ENCODE assay signal across 2 cellular contexts in genomic region chr10:42963302-42963701, GRCh38.
TF ChIP-seq lines count a peak whose summit lies in the region.

No MANE protein-coding gene starts in this region.

TF ChIP-seq in GM23338, 12 proteins besides CTCF, POLR2A, EP300 and RAD21 (continued from another document):
- no peak for TF ChIP-seq REST (IDR thresholded peaks at IDR 0.05; ENCODE audit: unreplicated experiment)
- TF ChIP-seq NANOG (IDR thresholded peaks at IDR 0.05; ENCODE audit: borderline replicate concordance), result no peak
- no peak for TF ChIP-seq JUNB (IDR thresholded peaks at IDR 0.05; ENCODE audit: unreplicated experiment)
- no peak for TF ChIP-seq CREB1 (CRISPR knock-in tag; IDR thresholded peaks at IDR 0.05; ENCODE audit: low read depth)
- TF ChIP-seq, protein P1, sequence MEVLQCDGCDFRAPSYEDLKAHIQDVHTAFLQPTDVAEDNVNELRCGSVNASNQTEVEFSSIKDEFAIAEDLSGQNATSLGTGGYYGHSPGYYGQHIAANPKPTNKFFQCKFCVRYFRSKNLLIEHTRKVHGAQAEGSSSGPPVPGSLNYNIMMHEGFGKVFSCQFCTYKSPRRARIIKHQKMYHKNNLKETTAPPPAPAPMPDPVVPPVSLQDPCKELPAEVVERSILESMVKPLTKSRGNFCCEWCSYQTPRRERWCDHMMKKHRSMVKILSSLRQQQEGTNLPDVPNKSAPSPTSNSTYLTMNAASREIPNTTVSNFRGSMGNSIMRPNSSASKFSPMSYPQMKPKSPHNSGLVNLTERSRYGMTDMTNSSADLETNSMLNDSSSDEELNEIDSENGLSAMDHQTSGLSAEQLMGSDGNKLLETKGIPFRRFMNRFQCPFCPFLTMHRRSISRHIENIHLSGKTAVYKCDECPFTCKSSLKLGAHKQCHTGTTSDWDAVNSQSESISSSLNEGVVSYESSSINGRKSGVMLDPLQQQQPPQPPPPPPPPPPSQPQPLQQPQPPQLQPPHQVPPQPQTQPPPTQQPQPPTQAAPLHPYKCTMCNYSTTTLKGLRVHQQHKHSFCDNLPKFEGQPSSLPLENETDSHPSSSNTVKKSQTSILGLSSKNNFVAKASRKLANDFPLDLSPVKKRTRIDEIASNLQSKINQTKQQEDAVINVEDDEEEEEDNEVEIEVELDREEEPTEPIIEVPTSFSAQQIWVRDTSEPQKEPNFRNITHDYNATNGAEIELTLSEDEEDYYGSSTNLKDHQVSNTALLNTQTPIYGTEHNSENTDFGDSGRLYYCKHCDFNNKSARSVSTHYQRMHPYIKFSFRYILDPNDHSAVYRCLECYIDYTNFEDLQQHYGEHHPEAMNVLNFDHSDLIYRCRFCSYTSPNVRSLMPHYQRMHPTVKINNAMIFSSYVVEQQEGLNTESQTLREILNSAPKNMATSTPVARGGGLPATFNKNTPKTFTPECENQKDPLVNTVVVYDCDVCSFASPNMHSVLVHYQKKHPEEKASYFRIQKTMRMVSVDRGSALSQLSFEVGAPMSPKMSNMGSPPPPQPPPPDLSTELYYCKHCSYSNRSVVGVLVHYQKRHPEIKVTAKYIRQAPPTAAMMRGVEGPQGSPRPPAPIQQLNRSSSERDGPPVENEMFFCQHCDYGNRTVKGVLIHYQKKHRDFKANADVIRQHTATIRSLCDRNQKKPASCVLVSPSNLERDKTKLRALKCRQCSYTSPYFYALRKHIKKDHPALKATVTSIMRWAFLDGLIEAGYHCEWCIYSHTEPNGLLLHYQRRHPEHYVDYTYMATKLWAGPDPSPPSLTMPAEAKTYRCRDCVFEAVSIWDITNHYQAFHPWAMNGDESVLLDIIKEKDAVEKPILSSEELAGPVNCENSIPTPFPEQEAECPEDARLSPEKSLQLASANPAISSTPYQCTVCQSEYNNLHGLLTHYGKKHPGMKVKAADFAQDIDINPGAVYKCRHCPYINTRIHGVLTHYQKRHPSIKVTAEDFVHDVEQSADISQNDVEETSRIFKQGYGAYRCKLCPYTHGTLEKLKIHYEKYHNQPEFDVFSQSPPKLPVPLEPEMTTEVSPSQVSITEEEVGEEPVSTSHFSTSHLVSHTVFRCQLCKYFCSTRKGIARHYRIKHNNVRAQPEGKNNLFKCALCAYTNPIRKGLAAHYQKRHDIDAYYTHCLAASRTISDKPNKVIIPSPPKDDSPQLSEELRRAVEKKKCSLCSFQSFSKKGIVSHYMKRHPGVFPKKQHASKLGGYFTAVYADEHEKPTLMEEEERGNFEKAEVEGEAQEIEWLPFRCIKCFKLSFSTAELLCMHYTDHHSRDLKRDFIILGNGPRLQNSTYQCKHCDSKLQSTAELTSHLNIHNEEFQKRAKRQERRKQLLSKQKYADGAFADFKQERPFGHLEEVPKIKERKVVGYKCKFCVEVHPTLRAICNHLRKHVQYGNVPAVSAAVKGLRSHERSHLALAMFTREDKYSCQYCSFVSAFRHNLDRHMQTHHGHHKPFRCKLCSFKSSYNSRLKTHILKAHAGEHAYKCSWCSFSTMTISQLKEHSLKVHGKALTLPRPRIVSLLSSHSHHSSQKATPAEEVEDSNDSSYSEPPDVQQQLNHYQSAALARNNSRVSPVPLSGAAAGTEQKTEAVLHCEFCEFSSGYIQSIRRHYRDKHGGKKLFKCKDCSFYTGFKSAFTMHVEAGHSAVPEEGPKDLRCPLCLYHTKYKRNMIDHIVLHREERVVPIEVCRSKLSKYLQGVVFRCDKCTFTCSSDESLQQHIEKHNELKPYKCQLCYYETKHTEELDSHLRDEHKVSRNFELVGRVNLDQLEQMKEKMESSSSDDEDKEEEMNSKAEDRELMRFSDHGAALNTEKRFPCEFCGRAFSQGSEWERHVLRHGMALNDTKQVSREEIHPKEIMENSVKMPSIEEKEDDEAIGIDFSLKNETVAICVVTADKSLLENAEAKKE (CRISPR knock-in tag; IDR thresholded peaks at IDR 0.05), result no peak
- no peak for TF ChIP-seq EZH2phosphoT487 (IDR thresholded peaks at IDR 0.05; ENCODE audit: unreplicated experiment)
TF ChIP-seq in GM23338: peak in this region for 0.

TF ChIP-seq in K562, 482 proteins besides CTCF, POLR2A, EP300 and RAD21 (continued from another document):
- TF ChIP-seq HMG20B (CRISPR knock-in tag; IDR thresholded peaks at IDR 0.05) (no peak), CTBP1 (IDR thresholded peaks at IDR 0.05; ENCODE audit: borderline replicate concordance) (no peak)
